Comparison of ENCODE assay signal across 1 cellular context in the genomic region with DNA sequence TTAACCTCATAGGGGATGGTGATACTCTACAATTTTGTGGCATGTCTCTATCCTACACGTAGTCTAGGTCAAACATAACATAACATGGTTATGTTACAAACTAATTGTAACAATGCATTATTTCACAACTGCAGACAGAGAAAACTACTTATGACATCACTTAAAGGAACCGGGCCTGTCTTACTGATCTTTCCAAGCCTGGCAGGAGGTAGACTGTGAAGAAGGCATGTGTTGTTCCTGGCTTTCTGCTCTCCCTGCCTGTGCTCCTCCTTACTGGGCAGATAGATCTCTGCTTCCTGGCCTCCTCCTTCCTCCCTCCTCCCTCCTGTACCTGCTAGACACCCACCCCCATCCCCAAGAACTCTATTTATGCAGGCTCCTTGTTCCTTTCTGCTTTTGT.
TF ChIP-seq lines count a peak whose summit lies in the region.

No MANE protein-coding gene starts in this region.

TF ChIP-seq in SK-N-SH treated with all-trans-retinoic acid at 6 μM for 48 hours, 23 proteins besides CTCF, POLR2A, EP300 and RAD21 (continued from another document):
- TF ChIP-seq, protein P1, sequence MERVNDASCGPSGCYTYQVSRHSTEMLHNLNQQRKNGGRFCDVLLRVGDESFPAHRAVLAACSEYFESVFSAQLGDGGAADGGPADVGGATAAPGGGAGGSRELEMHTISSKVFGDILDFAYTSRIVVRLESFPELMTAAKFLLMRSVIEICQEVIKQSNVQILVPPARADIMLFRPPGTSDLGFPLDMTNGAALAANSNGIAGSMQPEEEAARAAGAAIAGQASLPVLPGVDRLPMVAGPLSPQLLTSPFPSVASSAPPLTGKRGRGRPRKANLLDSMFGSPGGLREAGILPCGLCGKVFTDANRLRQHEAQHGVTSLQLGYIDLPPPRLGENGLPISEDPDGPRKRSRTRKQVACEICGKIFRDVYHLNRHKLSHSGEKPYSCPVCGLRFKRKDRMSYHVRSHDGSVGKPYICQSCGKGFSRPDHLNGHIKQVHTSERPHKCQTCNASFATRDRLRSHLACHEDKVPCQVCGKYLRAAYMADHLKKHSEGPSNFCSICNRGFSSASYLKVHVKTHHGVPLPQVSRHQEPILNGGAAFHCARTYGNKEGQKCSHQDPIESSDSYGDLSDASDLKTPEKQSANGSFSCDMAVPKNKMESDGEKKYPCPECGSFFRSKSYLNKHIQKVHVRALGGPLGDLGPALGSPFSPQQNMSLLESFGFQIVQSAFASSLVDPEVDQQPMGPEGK (CRISPR knock-in tag; IDR thresholded peaks at IDR 0.05; ENCODE audit: borderline replicate concordance): no peak
- TF ChIP-seq ESRRG (CRISPR knock-in tag; IDR thresholded peaks at IDR 0.05): no peak
- no peak for TF ChIP-seq TOX (CRISPR knock-in tag; IDR thresholded peaks at IDR 0.05; ENCODE audit: borderline replicate concordance)
